ENCODE assay signal across 8 cellular contexts in genomic region chr13:107124129-107124718, GRCh38.
A peak's percentile ranks its signal among the peaks of the same experiment; 100 is the strongest.
DNase-seq lines count a peak whose midpoint lies in the region; ATAC-seq and TF ChIP-seq lines count a peak whose summit lies in the region.

No MANE protein-coding gene starts in this region.

- H3K9me3 ChIP-seq in neural cell (ENCODE audit: low read length): peaks cover 3% of the 10 kb centered on the region

- no peaks in the 10 kb centered on the region for H3F3A ChIP-seq in neural cell (ENCODE audit: insufficient read depth, low read length, poor library complexity, severe bottlenecking)

- peak; percentile 80 for TF ChIP-seq CTCF in neural cell (IDR thresholded peaks at IDR 0.05; ENCODE audit: poor library complexity, severe bottlenecking)

- H3K4me1 Mint-ChIP-seq in activated CD4-positive, alpha-beta T cell treated with anti-CD3 and anti-CD28 coated beads for 36 hours: no peaks in the 10 kb centered on the region

- H3K27me3 ChIP-seq in neural cell (ENCODE audit: insufficient read depth, low read depth, low read length): no peaks in the 10 kb centered on the region

- no peak overlapping the region for H3K4me3 Mint-ChIP-seq in activated CD4-positive, alpha-beta T cell treated with anti-CD3 and anti-CD28 coated beads for 36 hours

- peak; percentile 91 for TF ChIP-seq RAD21 in neural cell (conservative IDR thresholded peaks at IDR 0.05)

- POLR2A ChIA-PET in activated CD4-positive, alpha-beta T cell treated with anti-CD3 and anti-CD28 coated beads for 36 hours (lab: Charles Lee): no interaction called here

- H4K20me1 ChIP-seq in neural cell (ENCODE audit: insufficient read depth): no peaks in the 10 kb centered on the region

- H3K79me2 ChIP-seq in neural cell (replicated peaks; ENCODE audit: insufficient read depth, low read length): no peaks in the 10 kb centered on the region

- H3K27ac ChIP-seq in neural cell (ENCODE audit: low read length): no peak overlapping the region

- ATAC-seq in GM21576 (IDR thresholded peaks at IDR 0.05; ENCODE audit: unreplicated experiment): no peak
- no peak for ATAC-seq in activated CD4-positive, CD25-positive, alpha-beta regulatory T cell treated with anti-CD3 and anti-CD28 coated beads, Interleukin-2, amount 50 U/mL, for 24 hours
- no peak for ATAC-seq in activated CD4-positive, alpha-beta T cell treated with anti-CD3 and anti-CD28 coated beads for 36 hours

- H3K9me3 Mint-ChIP-seq in activated CD4-positive, alpha-beta T cell treated with anti-CD3 and anti-CD28 coated beads for 36 hours (ENCODE audit: low read depth): peaks cover 5% of the 10 kb centered on the region

- H3K36me3 ChIP-seq in neural cell (ENCODE audit: insufficient read depth, low read length): no peaks in the 10 kb centered on the region

- H3K9me2 ChIP-seq in neural cell (ENCODE audit: insufficient read depth, low read length): no peaks in the 10 kb centered on the region

- intact Hi-C loops in activated CD4-positive, alpha-beta T cell treated with anti-CD3 and anti-CD28 coated beads for 36 hours (cut with DNase I, micrococcal nuclease): no loop called here

- DNase-seq in ELR (ENCODE audit: low read depth) (peak; percentile 1), NCI-H1092 (lab: John Stamatoyannopoulos, UW) (peak; percentile 27), cerebellum (ENCODE audit: low spot score) (peak; percentile 10), SW 1271 (lab: John Stamatoyannopoulos, UW) (no peak)
- DNase-seq in activated CD4-positive, alpha-beta T cell treated with anti-CD3 and anti-CD28 coated beads for 36 hours: no peak

- no peak overlapping the region for H3K9ac ChIP-seq in neural cell (ENCODE audit: low read length)

- no peak overlapping the region for H2AFZ ChIP-seq in neural cell (ENCODE audit: low read depth, low read length)

- no peak overlapping the region for H3K4me3 ChIP-seq in neural cell (ENCODE audit: low read length)

- no peaks in the 10 kb centered on the region for H3K36me3 Mint-ChIP-seq in activated CD4-positive, alpha-beta T cell treated with anti-CD3 and anti-CD28 coated beads for 36 hours (ENCODE audit: low read depth)

- TF ChIP-seq EP300 in neural cell (conservative IDR thresholded peaks at IDR 0.05; ENCODE audit: poor library complexity, severe bottlenecking): no peak

- H3K27me3 Mint-ChIP-seq in activated CD4-positive, alpha-beta T cell treated with anti-CD3 and anti-CD28 coated beads for 36 hours: no peaks in the 10 kb centered on the region

- CTCF ChIA-PET in activated CD4-positive, alpha-beta T cell treated with anti-CD3 and anti-CD28 coated beads for 36 hours (lab: Charles Lee): no interaction called here

- H3K4me2 ChIP-seq in neural cell (ENCODE audit: low read length): no peak overlapping the region

- H3K27ac Mint-ChIP-seq in activated CD4-positive, alpha-beta T cell treated with anti-CD3 and anti-CD28 coated beads for 36 hours: no peak overlapping the region

TF ChIP-seq in neural cell, 6 proteins besides CTCF, POLR2A, EP300 and RAD21:
- TF ChIP-seq EZH2 (IDR thresholded peaks at IDR 0.05; ENCODE audit: borderline replicate concordance, insufficient read depth, low read length, poor library complexity, severe bottlenecking) (no peak), SMC3 (conservative IDR thresholded peaks at IDR 0.05; ENCODE audit: poor library complexity) (peak; percentile 86)

Comparison
In these comparisons a context has a peak if more than half of its experiments do, and no peak if none do; other contexts are left out.
1. DNase-seq: peak in ELR (single experiment), NCI-H1092 (single experiment) and cerebellum (single experiment); none in SW 1271 (0 of 2) and activated CD4-positive, alpha-beta T cell treated with anti-CD3 and anti-CD28 coated beads for 36 hours (single experiment).